ENCODE assay signal across 15 cellular contexts in the genomic region with DNA sequence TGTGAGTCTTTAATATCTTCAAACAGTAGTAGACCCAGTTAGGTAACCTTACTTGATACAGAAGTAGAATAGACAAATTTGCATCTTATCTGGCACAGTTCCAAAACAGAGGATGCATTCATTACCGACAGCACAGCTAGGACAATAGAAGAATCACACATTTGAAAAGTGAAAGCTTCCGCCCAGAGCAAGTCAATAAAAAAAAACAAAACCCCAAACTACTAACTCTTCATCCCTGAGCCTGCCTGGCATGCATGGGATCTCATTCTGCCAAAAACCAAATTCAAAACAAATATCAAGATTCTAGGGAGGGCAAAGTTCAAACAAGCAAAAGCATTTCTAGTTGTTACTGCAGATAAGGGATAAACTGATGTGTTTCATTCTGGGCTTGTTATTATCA.
DNase-seq lines count a peak whose midpoint lies in the region; ATAC-seq and TF ChIP-seq lines count a peak whose summit lies in the region.
"Had no signal": no experiment of that assay in that cellular context is flagged by ENCODE, and none has a peak within 500 bp of the region (broad histone marks: within the 10 kb centered on the region; RNA-seq: fewer than 3 reads in every experiment).

No MANE protein-coding gene starts in this region.

- CTCF ChIA-PET in CD8-positive, alpha-beta T cell (lab: Charles Lee) = no interaction called here
- CTCF ChIA-PET in mammary epithelial cell (lab: Charles Lee; ENCODE audit: low non-redundant PET) = no interaction called here

- H3K27ac Mint-ChIP-seq in CD8-positive, alpha-beta T cell = peak overlapping the region; percentile 20
- H3K27ac Mint-ChIP-seq: activated B cell treated with CpG ODN at 0.5 μM for 24 hours; activated naive CD4-positive, alpha-beta T cell treated with anti-CD3 and anti-CD28 coated beads, Interleukin-2, amount 10 ng/mL, durations not matched to agents 7 days and 5 days; natural killer cell had no signal

- H3K27me3 Mint-ChIP-seq in CD8-positive, alpha-beta T cell (ENCODE audit: low read depth) = no peaks in the 10 kb centered on the region
- H3K27me3 Mint-ChIP-seq: activated B cell treated with CpG ODN at 0.5 μM for 24 hours; activated naive CD4-positive, alpha-beta T cell treated with anti-CD3 and anti-CD28 coated beads, Interleukin-2, amount 10 ng/mL, durations not matched to agents 7 days and 5 days; CD4-positive, alpha-beta memory T cell had no signal

- no peak for ATAC-seq in CD8-positive, alpha-beta T cell
- ATAC-seq in GM21381 (IDR thresholded peaks at IDR 0.05; ENCODE audit: unreplicated experiment) (no peak), HG03139 (IDR thresholded peaks at IDR 0.05; ENCODE audit: unreplicated experiment) (no peak)

- no peak for DNase-seq in CD8-positive, alpha-beta T cell
- DNase-seq in NCI-H146 treated with DMSO at 0.1 percent for 48 hours (lab: John Stamatoyannopoulos, UW; ENCODE audit: unreplicated experiment) (peak; percentile 60), mammary epithelial cell (no peak), medulla oblongata (ENCODE audit: extremely low spot score) (peak; percentile 21), SW 1271 (lab: John Stamatoyannopoulos, UW) (no peak)
- no peak for DNase-seq in activated CD4-positive, alpha-beta T cell treated with anti-CD3 and anti-CD28 coated beads, Interleukin-2, amount 50 U/mL, for 1 hour
- DNase-seq: activated B cell treated with CpG ODN at 0.5 μM for 24 hours; activated naive CD4-positive, alpha-beta T cell treated with anti-CD3 and anti-CD28 coated beads, Interleukin-2, amount 10 ng/mL, durations not matched to agents 7 days and 5 days; CD4-positive, alpha-beta memory T cell; effector CD4-positive, alpha-beta T cell; HFFc6; natural killer cell; NCI-H1694 treated with DMSO at 0.1 percent for 48 hours had no signal

- no peaks in the 10 kb centered on the region for H3K9me3 Mint-ChIP-seq in CD8-positive, alpha-beta T cell
- H3K9me3 Mint-ChIP-seq: activated B cell treated with CpG ODN at 0.5 μM for 24 hours; activated naive CD4-positive, alpha-beta T cell treated with anti-CD3 and anti-CD28 coated beads, Interleukin-2, amount 10 ng/mL, durations not matched to agents 7 days and 5 days; CD4-positive, alpha-beta memory T cell; HFFc6; natural killer cell had no signal

- H3K9me3 ChIP-seq in CD8-positive, alpha-beta T cell (ENCODE audit: low read length) = no peaks in the 10 kb centered on the region
- no peaks in the 10 kb centered on the region for H3K9me3 ChIP-seq in mammary epithelial cell (replicated peaks; ENCODE audit: insufficient read depth, low read length)

- peaks cover 10% of the 10 kb centered on the region for H3K4me1 Mint-ChIP-seq in CD8-positive, alpha-beta T cell (ENCODE audit: low read depth)
- H3K4me1 Mint-ChIP-seq: activated naive CD4-positive, alpha-beta T cell treated with anti-CD3 and anti-CD28 coated beads, Interleukin-2, amount 10 ng/mL, durations not matched to agents 7 days and 5 days had no signal

- no peaks in the 10 kb centered on the region for H3K4me1 ChIP-seq in CD8-positive, alpha-beta T cell (ENCODE audit: insufficient read depth, low read length)
- H3K4me1 ChIP-seq in mammary epithelial cell (ENCODE audit: insufficient read depth, low read length) = peaks cover 22% of the 10 kb centered on the region

- H2AFZ ChIP-seq in mammary epithelial cell (ENCODE audit: low read depth, low read length) = peak overlapping the region; percentile 55

- H3K36me3 ChIP-seq in CD8-positive, alpha-beta T cell (ENCODE audit: insufficient read depth, low read length) = no peaks in the 10 kb centered on the region
- H3K36me3 ChIP-seq in mammary epithelial cell (ENCODE audit: insufficient read depth, low read length) = no peaks in the 10 kb centered on the region

- H3K9ac ChIP-seq in mammary epithelial cell (ENCODE audit: insufficient read depth, low read length) = peak overlapping the region; percentile 39

- no TSS peak for BruUV-seq in mammary epithelial cell (replicated peaks; lab: Mats Ljungman, UMichigan)

- 31% methylated on average over 2 of the region's 2 CpGs for WGBS in mammary epithelial cell (ENCODE audit: low coverage, missing lambda C conversion rate)

- no peak for TF ChIP-seq CTCF in CD8-positive, alpha-beta T cell (IDR thresholded peaks at IDR 0.05)
- no peak for TF ChIP-seq CTCF in mammary epithelial cell (conservative IDR thresholded peaks at IDR 0.05 in 1 of 2, IDR thresholded peaks at IDR 0.05 in 1 of 2; ENCODE audit: extremely low read depth in 1 of 2, insufficient read depth in 1 of 2, low read depth in 1 of 2, low read length in 2 of 2)

- no peaks in the 10 kb centered on the region for H4K20me1 ChIP-seq in mammary epithelial cell (ENCODE audit: insufficient read depth, low read length)

- peak overlapping the region; percentile 65 for H3K4me2 ChIP-seq in mammary epithelial cell (ENCODE audit: insufficient read depth, low read depth, low read length)

- H3K36me3 Mint-ChIP-seq in CD8-positive, alpha-beta T cell = peaks cover 4% of the 10 kb centered on the region
- H3K36me3 Mint-ChIP-seq: activated naive CD4-positive, alpha-beta T cell treated with anti-CD3 and anti-CD28 coated beads, Interleukin-2, amount 10 ng/mL, durations not matched to agents 7 days and 5 days; natural killer cell had no signal

- POLR2A ChIA-PET in CD8-positive, alpha-beta T cell (lab: Charles Lee) = no interaction called here

- intact Hi-C loops in CD8-positive, alpha-beta T cell (cut with DNase I, micrococcal nuclease) = no loop called here
- intact Hi-C loops in mammary epithelial cell (cut with micrococcal nuclease) = no loop called here

- H3K27me3 ChIP-seq in CD8-positive, alpha-beta T cell (ENCODE audit: insufficient read depth, low read length) = no peaks in the 10 kb centered on the region
- no peaks in the 10 kb centered on the region for H3K27me3 ChIP-seq in mammary epithelial cell (ENCODE audit: insufficient read depth, low read length)

- H3K79me2 ChIP-seq in mammary epithelial cell (ENCODE audit: insufficient read depth, low read length) = no peaks in the 10 kb centered on the region

- H3K4me3 ChIP-seq in CD8-positive, alpha-beta T cell (ENCODE audit: low read depth, low read length) = no peak overlapping the region
- peak overlapping the region in 1 of 3 experiments; percentile 17 for H3K4me3 ChIP-seq in mammary epithelial cell (replicated peaks in 1 of 3; ENCODE audit: insufficient read depth in 1 of 3, low read depth in 2 of 3, low read length in 3 of 3)

- no peak overlapping the region for H3K27ac ChIP-seq in CD8-positive, alpha-beta T cell (ENCODE audit: low read depth, low read length)
- peak overlapping the region; percentile 72 for H3K27ac ChIP-seq in mammary epithelial cell (ENCODE audit: insufficient read depth, low read depth, low read length)

- in situ Hi-C loops in mammary epithelial cell (cut with MboI; ENCODE audit: low sequenced_read_pairs in 2 of 2) = no loop called here

- H3K4me3 Mint-ChIP-seq in CD8-positive, alpha-beta T cell = no peak overlapping the region
- H3K4me3 Mint-ChIP-seq: activated B cell treated with CpG ODN at 0.5 μM for 24 hours; activated naive CD4-positive, alpha-beta T cell treated with anti-CD3 and anti-CD28 coated beads, Interleukin-2, amount 10 ng/mL, durations not matched to agents 7 days and 5 days; HFFc6; natural killer cell had no signal

- dilution Hi-C loops in mammary epithelial cell (cut with HindIII; ENCODE audit: low sequenced_read_pairs) = no loop called here

Comparison
In these comparisons a context has a peak if more than half of its experiments do, and no peak if none do; other contexts are left out.
1. DNase-seq: peak in NCI-H146 treated with DMSO at 0.1 percent for 48 hours (single experiment) and medulla oblongata (single experiment); none in CD8-positive, alpha-beta T cell (0 of 7), mammary epithelial cell (single experiment), activated CD4-positive, alpha-beta T cell treated with anti-CD3 and anti-CD28 coated beads, Interleukin-2, amount 50 U/mL, for 1 hour (single experiment) and SW 1271 (0 of 2).